1 cellular context compared by ENCODE assay signal in the genomic region with DNA sequence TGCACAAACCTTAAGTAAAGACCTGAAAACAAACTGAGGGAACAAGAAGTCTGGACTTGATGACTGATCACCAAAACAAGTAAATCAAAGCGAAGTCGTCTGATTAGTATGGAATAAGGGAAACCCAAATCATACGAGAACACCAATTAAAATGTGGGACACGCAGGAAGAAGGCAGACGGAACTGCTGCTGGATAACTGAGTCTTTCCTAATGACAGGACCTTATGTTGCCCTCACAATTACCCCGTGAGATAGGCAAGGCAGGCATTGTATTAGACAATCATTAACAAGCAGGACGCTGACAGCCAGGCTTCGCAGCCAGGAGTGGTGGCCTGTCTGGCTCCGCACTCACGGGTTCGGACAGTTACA.
TF ChIP-seq lines count a peak whose summit lies in the region.

No MANE protein-coding gene starts in this region.

TF ChIP-seq in HepG2, 621 proteins besides CTCF, POLR2A, EP300 and RAD21 (continued from another document):
- TF ChIP-seq, protein P1, sequence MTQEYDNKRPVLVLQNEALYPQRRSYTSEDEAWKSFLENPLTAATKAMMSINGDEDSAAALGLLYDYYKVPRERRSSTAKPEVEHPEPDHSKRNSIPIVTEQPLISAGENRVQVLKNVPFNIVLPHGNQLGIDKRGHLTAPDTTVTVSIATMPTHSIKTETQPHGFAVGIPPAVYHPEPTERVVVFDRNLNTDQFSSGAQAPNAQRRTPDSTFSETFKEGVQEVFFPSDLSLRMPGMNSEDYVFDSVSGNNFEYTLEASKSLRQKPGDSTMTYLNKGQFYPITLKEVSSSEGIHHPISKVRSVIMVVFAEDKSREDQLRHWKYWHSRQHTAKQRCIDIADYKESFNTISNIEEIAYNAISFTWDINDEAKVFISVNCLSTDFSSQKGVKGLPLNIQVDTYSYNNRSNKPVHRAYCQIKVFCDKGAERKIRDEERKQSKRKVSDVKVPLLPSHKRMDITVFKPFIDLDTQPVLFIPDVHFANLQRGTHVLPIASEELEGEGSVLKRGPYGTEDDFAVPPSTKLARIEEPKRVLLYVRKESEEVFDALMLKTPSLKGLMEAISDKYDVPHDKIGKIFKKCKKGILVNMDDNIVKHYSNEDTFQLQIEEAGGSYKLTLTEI (CRISPR knock-in tag; conservative IDR thresholded peaks at IDR 0.05) = no peak
- TF ChIP-seq SAP130 (CRISPR knock-in tag; IDR thresholded peaks at IDR 0.05; ENCODE audit: low read depth) (no peak), PBX3 (CRISPR knock-in tag; IDR thresholded peaks at IDR 0.05; ENCODE audit: borderline replicate concordance) (no peak), ZNF234 (CRISPR knock-in tag; conservative IDR thresholded peaks at IDR 0.05) (no peak), FOXO1 (CRISPR knock-in tag; IDR thresholded peaks at IDR 0.05) (no peak), THAP9 (CRISPR knock-in tag; IDR thresholded peaks at IDR 0.05; ENCODE audit: borderline replicate concordance) (no peak), FOSL2 (CRISPR knock-in tag; IDR thresholded peaks at IDR 0.05) (no peak), YEATS2 (CRISPR knock-in tag; IDR thresholded peaks at IDR 0.05; ENCODE audit: borderline replicate concordance) (no peak), AGO1 (IDR thresholded peaks at IDR 0.05; ENCODE audit: low read depth, low read length, poor library complexity, severe bottlenecking) (no peak), BRF2 (CRISPR knock-in tag; IDR thresholded peaks at IDR 0.05) (0 out of 2 replicates have a peak, but pooled peaks have one; percentile 16), ZMYM3 (CRISPR knock-in tag; IDR thresholded peaks at IDR 0.05) (0 out of 2 replicates have a peak, but pooled peaks have one; percentile 51), ZSCAN21 (CRISPR knock-in tag; IDR thresholded peaks at IDR 0.05; ENCODE audit: borderline replicate concordance) (no peak), BCLAF1 (IDR thresholded peaks at IDR 0.05) (no peak), RXRB (CRISPR knock-in tag; IDR thresholded peaks at IDR 0.05; ENCODE audit: borderline replicate concordance) (peak; percentile 9; the same call in 1 of the 2 replicates), DRAP1 (CRISPR knock-in tag; IDR thresholded peaks at IDR 0.05) (peak; percentile 68; the same call in 1 of the 2 replicates), ARNT (IDR thresholded peaks at IDR 0.05) (no peak), DPF2 (CRISPR knock-in tag; IDR thresholded peaks at IDR 0.05; ENCODE audit: borderline replicate concordance, low read depth) (0 out of 2 replicates have a peak, but pooled peaks have one; percentile 17), ZNF766 (CRISPR knock-in tag; IDR thresholded peaks at IDR 0.05; ENCODE audit: borderline replicate concordance) (no peak), IKZF1 (IDR thresholded peaks at IDR 0.05) (no peak)
- TF ChIP-seq, protein P2, sequence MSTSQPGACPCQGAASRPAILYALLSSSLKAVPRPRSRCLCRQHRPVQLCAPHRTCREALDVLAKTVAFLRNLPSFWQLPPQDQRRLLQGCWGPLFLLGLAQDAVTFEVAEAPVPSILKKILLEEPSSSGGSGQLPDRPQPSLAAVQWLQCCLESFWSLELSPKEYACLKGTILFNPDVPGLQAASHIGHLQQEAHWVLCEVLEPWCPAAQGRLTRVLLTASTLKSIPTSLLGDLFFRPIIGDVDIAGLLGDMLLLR (CRISPR knock-in tag; IDR thresholded peaks at IDR 0.05) = no peak
TF ChIP-seq in HepG2: peak in this region for 36.
